Comparison of ENCODE assay signal across 1 cellular context in the genomic region with DNA sequence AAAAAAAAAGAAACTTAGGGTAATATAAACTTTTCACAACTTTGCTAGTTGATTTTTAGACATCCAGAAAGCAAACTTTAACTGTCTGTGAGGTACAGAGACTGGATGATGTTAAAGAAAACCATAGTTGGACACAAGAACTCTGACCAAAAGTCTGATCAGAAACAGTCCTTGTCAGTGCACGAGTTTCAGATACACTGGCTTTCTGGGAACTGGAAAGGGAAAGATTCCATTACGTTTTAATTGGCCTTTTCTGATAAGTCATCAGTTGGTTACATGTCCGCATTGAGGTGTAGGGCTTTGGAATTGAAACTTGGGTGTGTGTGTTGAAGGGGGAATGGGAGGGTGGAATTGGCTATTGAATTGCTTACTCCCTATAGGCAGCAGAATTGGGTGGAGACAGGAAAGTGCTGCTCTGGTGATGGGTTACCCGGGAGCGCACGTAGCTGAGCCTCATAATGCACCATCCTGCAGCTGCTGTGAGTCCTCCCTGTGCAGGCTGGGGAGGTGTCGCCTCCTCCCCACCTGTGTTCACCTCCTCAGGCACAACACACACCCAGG.
TF ChIP-seq lines count a peak whose summit lies in the region.

No MANE protein-coding gene starts in this region.

TF ChIP-seq in K562, 482 proteins besides CTCF, POLR2A, EP300 and RAD21:
- TF ChIP-seq GATAD2A (IDR thresholded peaks at IDR 0.05) (no peak), HNRNPUL1 (IDR thresholded peaks at IDR 0.05; ENCODE audit: low read length) (0 out of 2 replicates have a peak, but pooled peaks have one; percentile 31), ZNF232 (CRISPR knock-in tag; IDR thresholded peaks at IDR 0.05) (no peak), HDAC2 (IDR thresholded peaks at IDR 0.05) (no peak), HDAC6 (IDR thresholded peaks at IDR 0.05; ENCODE audit: low read depth, low read length) (no peak), ZNF354B (CRISPR knock-in tag; IDR thresholded peaks at IDR 0.05) (no peak)
- TF ChIP-seq, protein P1, sequence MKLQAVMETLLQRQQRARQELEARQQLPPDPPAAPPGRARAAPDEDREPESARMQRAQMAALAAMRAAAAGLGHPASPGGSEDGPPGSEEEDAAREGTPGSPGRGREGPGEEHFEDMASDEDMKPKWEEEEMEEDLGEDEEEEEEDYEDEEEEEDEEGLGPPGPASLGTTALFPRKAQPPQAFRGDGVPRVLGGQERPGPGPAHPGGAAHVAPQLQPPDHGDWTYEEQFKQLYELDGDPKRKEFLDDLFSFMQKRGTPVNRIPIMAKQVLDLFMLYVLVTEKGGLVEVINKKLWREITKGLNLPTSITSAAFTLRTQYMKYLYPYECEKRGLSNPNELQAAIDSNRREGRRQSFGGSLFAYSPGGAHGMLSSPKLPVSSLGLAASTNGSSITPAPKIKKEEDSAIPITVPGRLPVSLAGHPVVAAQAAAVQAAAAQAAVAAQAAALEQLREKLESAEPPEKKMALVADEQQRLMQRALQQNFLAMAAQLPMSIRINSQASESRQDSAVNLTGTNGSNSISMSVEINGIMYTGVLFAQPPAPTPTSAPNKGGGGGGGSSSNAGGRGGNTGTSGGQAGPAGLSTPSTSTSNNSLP (IDR thresholded peaks at IDR 0.05; ENCODE audit: borderline replicate concordance, low read depth, low read length), result no peak
